Comparison of ENCODE assay signal across 8 cellular contexts in genomic region chr15:101664303-101664913, GRCh38. TPM values are rescaled to one million over a fixed set of nuclear protein-coding genes. Genes with fewer than 3 reads are reported as not detected.
A peak's percentile ranks its signal among the peaks of the same experiment; 100 is the strongest.
DNase-seq lines count a peak whose midpoint lies in the region; ATAC-seq, FAIRE-seq and TF ChIP-seq lines count a peak whose summit lies in the region.
"Had no signal": no experiment of that assay in that cellular context is flagged by ENCODE, and none has a peak within 500 bp of the region (broad histone marks: within the 10 kb centered on the region; RNA-seq: fewer than 3 reads in every experiment).

No MANE protein-coding gene starts in this region.

- no peak overlapping the region for H3K23ac ChIP-seq in mesendoderm (ENCODE audit: low read length)

- no peak overlapping the region for H4K5ac ChIP-seq in mesendoderm (ENCODE audit: low read length)

- H3K4me2 ChIP-seq in mesendoderm (ENCODE audit: low read length): no peak overlapping the region

- H3K36me3 ChIP-seq in bronchial epithelial cell (ENCODE audit: control insufficient read depth, insufficient read depth, low read length) (no peaks in the 10 kb centered on the region), mesendoderm (ENCODE audit: control insufficient read depth, insufficient read depth, low read length) (no peaks in the 10 kb centered on the region)

- H2BK15ac ChIP-seq in mesendoderm (replicated peaks; ENCODE audit: low read depth): no peak overlapping the region

- FAIRE-seq in D721Med (lab: Jason Lieb, UNC): no peak
- FAIRE-seq in bronchial epithelial cell (lab: Jason Lieb, UNC): no peak

- no peak overlapping the region for H2BK120ac ChIP-seq in mesendoderm (ENCODE audit: low read depth, low read length)

- no peak overlapping the region for H3K9ac ChIP-seq in mesendoderm (ENCODE audit: low read length)

- H3K4ac ChIP-seq in mesendoderm (ENCODE audit: low read depth, low read length): no peak overlapping the region

- H3K4me3 ChIP-seq in bronchial epithelial cell (ENCODE audit: low read depth, low read length) (no peak overlapping the region), mesendoderm (ENCODE audit: low read length) (no peak overlapping the region)
- H3K4me3 ChIP-seq: suprapubic skin had no signal

- no peaks in the 10 kb centered on the region for H3K79me2 ChIP-seq in mesendoderm (ENCODE audit: control insufficient read depth, insufficient read depth, low read length)

- H3K27me3 ChIP-seq in bronchial epithelial cell (ENCODE audit: control insufficient read depth, insufficient read depth, low read length) (no peaks in the 10 kb centered on the region), mesendoderm (ENCODE audit: insufficient read depth, low read length, poor library complexity) (no peaks in the 10 kb centered on the region)
- H3K27me3 ChIP-seq: suprapubic skin had no signal

- no peak overlapping the region for H2BK5ac ChIP-seq in mesendoderm (ENCODE audit: low read length)

- H3K56ac ChIP-seq in mesendoderm (ENCODE audit: low read length): no peak overlapping the region

- no peak overlapping the region for H3K18ac ChIP-seq in mesendoderm (ENCODE audit: low read length)

- no CpG with 5 or more reads among the region's 9 CpGs for WGBS in mesendoderm (ENCODE audit: extremely low coverage, insufficient coverage, low lambda C conversion rate)

- TF ChIP-seq CTCF in D721Med (IDR thresholded peaks at IDR 0.05; ENCODE audit: insufficient read depth, missing control alignments): peak; percentile 11
- peak; percentile 24 for TF ChIP-seq CTCF in bronchial epithelial cell (IDR thresholded peaks at IDR 0.05; ENCODE audit: insufficient read depth, low read length, severe bottlenecking)

- no peaks in the 10 kb centered on the region for H3K4me1 ChIP-seq in mesendoderm (ENCODE audit: control insufficient read depth, low read depth, low read length)
- H3K4me1 ChIP-seq: suprapubic skin had no signal

- H4K8ac ChIP-seq in mesendoderm (ENCODE audit: low read depth, low read length): no peak overlapping the region

- no peak for DNase-seq in D721Med (ENCODE audit: insufficient read length, low spot score)
- DNase-seq in Kasumi-1 (lab: John Stamatoyannopoulos, UW): peak; percentile 10 to 13
- DNase-seq in bronchial epithelial cell (ENCODE audit: low read depth): no peak
- peak; percentile 31 for DNase-seq in mesendoderm
- DNase-seq in NCI-H1092 treated with DMSO at 0.1 percent for 48 hours (lab: John Stamatoyannopoulos, UW): no peak
- DNase-seq in NCI-H1694 (lab: John Stamatoyannopoulos, UW): no peak

- H2AK5ac ChIP-seq in mesendoderm (ENCODE audit: low read length): no peak overlapping the region

- H3K79me1 ChIP-seq in mesendoderm (ENCODE audit: low read length): no peaks in the 10 kb centered on the region

- no peak for ATAC-seq in activated CD4-positive, CD25-positive, alpha-beta regulatory T cell treated with anti-CD3 and anti-CD28 coated beads, Interleukin-2, amount 50 U/mL, for 24 hours

- H3K27ac ChIP-seq in mesendoderm (ENCODE audit: low read depth, low read length): no peak overlapping the region
- H3K27ac ChIP-seq: suprapubic skin had no signal

RNA-seq across cellular contexts. Expression of gene TM2D3, which starts 12.2 kb away (rescaled TPM):
- total RNA-seq in bronchial epithelial cell: 21.6 and 23.0 TPM in 2 replicates
- polyA plus RNA-seq in mesendoderm (2013, experiment 1 of 2): 16.3 TPM
- 16.3 TPM for polyA plus RNA-seq in mesendoderm (2013, experiment 2 of 2)

RNA-seq across cellular contexts. Expression of gene TARS3, which starts 59.9 kb away (rescaled TPM):
- total RNA-seq in bronchial epithelial cell: 5.4 and 11.1 TPM in 2 replicates
- polyA plus RNA-seq in mesendoderm (2013, experiment 1 of 2): 9.8 TPM
- polyA plus RNA-seq in mesendoderm (2013, experiment 2 of 2): 9.6 TPM

Comparison
In these comparisons a context has a peak if more than half of its experiments do, and no peak if none do; other contexts are left out.
1. DNase-seq: peak in Kasumi-1 (2 of 2) and mesendoderm (single experiment); none in D721Med (single experiment), bronchial epithelial cell (single experiment), NCI-H1092 treated with DMSO at 0.1 percent for 48 hours (single experiment) and NCI-H1694 (single experiment).